Comparison of ENCODE assay signal across 1 cellular context in the genomic region with DNA sequence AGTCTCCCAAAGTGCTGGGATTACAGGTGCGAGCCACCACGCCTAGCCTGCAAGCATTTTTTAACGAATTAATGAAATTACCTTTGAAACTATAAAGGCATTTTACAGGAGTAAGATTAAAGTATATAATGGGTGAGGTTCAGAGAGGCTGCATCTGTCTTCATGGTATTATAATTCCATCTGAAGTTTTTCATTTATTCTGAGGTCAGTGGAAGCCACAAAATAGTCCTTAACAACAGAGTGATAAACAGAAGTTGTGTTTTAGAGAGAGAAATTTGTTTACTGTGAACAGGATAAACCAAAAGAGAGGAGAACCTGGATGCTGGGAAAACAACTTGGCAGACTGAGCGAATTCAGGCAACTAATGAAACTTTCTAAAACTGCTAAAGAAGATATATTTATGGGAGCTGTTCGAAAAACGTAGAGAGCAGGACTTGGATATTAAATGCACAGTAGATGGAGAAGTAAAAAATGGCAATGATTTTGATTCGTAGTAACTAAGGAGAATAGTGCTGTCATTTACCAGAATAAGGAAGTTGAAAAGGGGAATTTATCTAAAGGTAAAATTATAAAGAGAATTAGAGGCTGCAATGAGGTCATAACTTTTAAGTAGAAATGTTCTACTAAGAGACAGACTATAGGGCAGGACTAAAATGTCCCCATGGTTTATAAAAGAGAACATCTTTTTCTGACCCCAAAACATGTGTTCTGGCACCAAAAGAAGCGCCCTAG.
TF ChIP-seq lines count a peak whose summit lies in the region.

No MANE protein-coding gene starts in this region.

TF ChIP-seq in WTC11, 78 proteins besides CTCF, POLR2A, EP300 and RAD21 (continued from another document):
- TF ChIP-seq, protein P1, sequence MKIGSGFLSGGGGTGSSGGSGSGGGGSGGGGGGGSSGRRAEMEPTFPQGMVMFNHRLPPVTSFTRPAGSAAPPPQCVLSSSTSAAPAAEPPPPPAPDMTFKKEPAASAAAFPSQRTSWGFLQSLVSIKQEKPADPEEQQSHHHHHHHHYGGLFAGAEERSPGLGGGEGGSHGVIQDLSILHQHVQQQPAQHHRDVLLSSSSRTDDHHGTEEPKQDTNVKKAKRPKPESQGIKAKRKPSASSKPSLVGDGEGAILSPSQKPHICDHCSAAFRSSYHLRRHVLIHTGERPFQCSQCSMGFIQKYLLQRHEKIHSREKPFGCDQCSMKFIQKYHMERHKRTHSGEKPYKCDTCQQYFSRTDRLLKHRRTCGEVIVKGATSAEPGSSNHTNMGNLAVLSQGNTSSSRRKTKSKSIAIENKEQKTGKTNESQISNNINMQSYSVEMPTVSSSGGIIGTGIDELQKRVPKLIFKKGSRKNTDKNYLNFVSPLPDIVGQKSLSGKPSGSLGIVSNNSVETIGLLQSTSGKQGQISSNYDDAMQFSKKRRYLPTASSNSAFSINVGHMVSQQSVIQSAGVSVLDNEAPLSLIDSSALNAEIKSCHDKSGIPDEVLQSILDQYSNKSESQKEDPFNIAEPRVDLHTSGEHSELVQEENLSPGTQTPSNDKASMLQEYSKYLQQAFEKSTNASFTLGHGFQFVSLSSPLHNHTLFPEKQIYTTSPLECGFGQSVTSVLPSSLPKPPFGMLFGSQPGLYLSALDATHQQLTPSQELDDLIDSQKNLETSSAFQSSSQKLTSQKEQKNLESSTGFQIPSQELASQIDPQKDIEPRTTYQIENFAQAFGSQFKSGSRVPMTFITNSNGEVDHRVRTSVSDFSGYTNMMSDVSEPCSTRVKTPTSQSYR (CRISPR knock-in tag; IDR thresholded peaks at IDR 0.05), result no peak
- TF ChIP-seq ZNF138 (CRISPR knock-in tag; conservative IDR thresholded peaks at IDR 0.05) (no peak), ZNF671 (CRISPR knock-in tag; IDR thresholded peaks at IDR 0.05) (no peak)
- TF ChIP-seq, protein P2, sequence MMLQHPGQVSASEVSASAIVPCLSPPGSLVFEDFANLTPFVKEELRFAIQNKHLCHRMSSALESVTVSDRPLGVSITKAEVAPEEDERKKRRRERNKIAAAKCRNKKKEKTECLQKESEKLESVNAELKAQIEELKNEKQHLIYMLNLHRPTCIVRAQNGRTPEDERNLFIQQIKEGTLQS (CRISPR knock-in tag; conservative IDR thresholded peaks at IDR 0.05), result no peak
